In the genomic region with DNA sequence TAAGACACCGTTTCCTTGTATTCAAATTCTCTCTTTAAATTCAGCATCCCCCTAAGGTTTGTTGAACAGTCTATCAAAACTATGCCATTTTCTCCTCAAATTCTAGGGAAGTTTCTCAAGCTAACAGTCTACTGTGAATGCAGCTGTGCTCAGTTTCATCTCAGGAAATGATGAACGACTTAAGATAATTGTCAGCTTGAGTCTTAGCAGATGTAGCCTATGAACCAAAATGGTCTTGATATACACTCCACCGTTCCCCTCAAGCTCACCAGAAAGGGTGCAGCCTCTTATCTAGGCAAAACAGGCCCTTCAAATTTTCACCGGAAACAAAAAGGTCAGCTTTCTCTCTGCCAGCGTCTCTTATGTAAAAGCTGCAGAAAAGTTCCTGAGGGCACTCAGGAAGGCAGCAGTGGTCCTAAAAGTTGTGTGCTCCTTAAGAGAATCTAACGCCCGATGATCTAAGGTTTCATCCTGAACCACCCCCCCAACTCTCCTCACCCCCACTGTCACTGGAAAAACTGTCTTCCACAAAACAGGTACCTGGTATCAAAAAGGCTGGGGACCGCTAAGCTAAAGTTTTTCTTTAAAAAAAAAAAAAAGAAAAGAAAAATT, we compare ENCODE assay signal across 11 cellular contexts. TPM values are rescaled to one million over a fixed set of nuclear protein-coding genes. Genes with fewer than 3 reads are reported as not detected.
A peak's percentile ranks its signal among the peaks of the same experiment; 100 is the strongest.
DNase-seq lines count a peak whose midpoint lies in the region; ATAC-seq and TF ChIP-seq lines count a peak whose summit lies in the region.
"Had no signal": no experiment of that assay in that cellular context is flagged by ENCODE, and none has a peak within 500 bp of the region (broad histone marks: within the 10 kb centered on the region; RNA-seq: fewer than 3 reads in every experiment).

No MANE protein-coding gene starts in this region.

- intact Hi-C loops in PC-9 (cut with micrococcal nuclease; ENCODE audit: unreplicated experiment) = no loop called here

- no peaks in the 10 kb centered on the region for H3K9me3 ChIP-seq in PC-9 (ENCODE audit: insufficient read depth, low read depth)

- TF ChIP-seq CTCF in PC-9 (conservative IDR thresholded peaks at IDR 0.05) (no peak), choroid plexus epithelial cell (conservative IDR thresholded peaks at IDR 0.05; ENCODE audit: low read depth, low read length) (no peak), retinal pigment epithelial cell (conservative IDR thresholded peaks at IDR 0.05; ENCODE audit: low read depth, low read length) (no peak), RWPE1 (conservative IDR thresholded peaks at IDR 0.05; ENCODE audit: low read depth) (no peak)

- no TSS peak for BruUV-seq in PC-9 (replicated peaks; lab: Mats Ljungman, UMichigan)

- no peak for ATAC-seq in HG03045 (IDR thresholded peaks at IDR 0.05; ENCODE audit: unreplicated experiment)

- H3K27ac ChIP-seq in PC-9 = no peak overlapping the region
- no peak overlapping the region for H3K27ac ChIP-seq in RWPE1

- peaks cover 70% of the 10 kb centered on the region for H3K4me1 Mint-ChIP-seq in activated CD4-positive, alpha-beta T cell treated with anti-CD3 and anti-CD28 coated beads, Interleukin-2, amount 10 ng/mL, durations not matched to agents 7 days and 5 days

- H3K4me2 ChIP-seq in PC-9 = peak overlapping the region; percentile 91

- H3K27me3 ChIP-seq in PC-9 (ENCODE audit: insufficient read depth, low read depth) = no peaks in the 10 kb centered on the region

- no peaks in the 10 kb centered on the region for H3K9me2 ChIP-seq in PC-9 (ENCODE audit: insufficient read depth)

- H3K27me3 Mint-ChIP-seq in activated CD4-positive, alpha-beta T cell treated with anti-CD3 and anti-CD28 coated beads, Interleukin-2, amount 10 ng/mL, durations not matched to agents 7 days and 5 days = no peaks in the 10 kb centered on the region

- no peaks in the 10 kb centered on the region for H3K9me3 Mint-ChIP-seq in activated CD4-positive, alpha-beta T cell treated with anti-CD3 and anti-CD28 coated beads, Interleukin-2, amount 10 ng/mL, durations not matched to agents 7 days and 5 days

- peak overlapping the region; percentile 100 for H3K4me3 Mint-ChIP-seq in activated CD4-positive, alpha-beta T cell treated with anti-CD3 and anti-CD28 coated beads, Interleukin-2, amount 10 ng/mL, durations not matched to agents 7 days and 5 days

- CTCF ChIA-PET in activated CD4-positive, alpha-beta T cell treated with anti-CD3 and anti-CD28 coated beads, Interleukin-2, amount 10 ng/mL, durations not matched to agents 7 days and 5 days (lab: Charles Lee) = no interaction called here
- CTCF ChIA-PET in PC-9 (lab: Charles Lee) (interaction anchor here (0.5 to 0.7 kb wide), 3 partner anchors 8 to 139 kb away, joined by 3 to 15 read pairs (median 6); no protein-coding TSS in a partner anchor), RWPE1 (lab: Yijun Ruan, JAX) (interaction anchor here (0.6 kb wide), 1 partner anchor 40 kb away, joined by 3 read pairs; no protein-coding TSS in a partner anchor)

- no peak for DNase-seq in activated CD4-positive, alpha-beta T cell treated with anti-CD3 and anti-CD28 coated beads, Interleukin-2, amount 10 ng/mL, durations not matched to agents 7 days and 5 days
- no peak for DNase-seq in activated CD4-positive, alpha-beta T cell treated with anti-CD3 and anti-CD28 coated beads for 4 hours
- DNase-seq in PC-9 (no peak), choroid plexus epithelial cell (ENCODE audit: low read depth) (peak; percentile 10), retinal pigment epithelial cell (ENCODE audit: low read depth) (no peak), putamen (ENCODE audit: low spot score) (no peak), RWPE1 (ENCODE audit: low spot score) (no peak)
- DNase-seq: AML-193; amygdala; stimulated activated CD4-positive, alpha-beta T cell treated with anti-CD3 and anti-CD28 coated beads, Interleukin-1b, Interleukin-23, amount 100 ng/mL, for 48 hours had no signal

- POLR2A ChIA-PET in activated CD4-positive, alpha-beta T cell treated with anti-CD3 and anti-CD28 coated beads, Interleukin-2, amount 10 ng/mL, durations not matched to agents 7 days and 5 days (lab: Charles Lee) = interaction anchor here (0.6 kb wide), 1 partner anchor 149 kb away, joined by 4 read pairs; no protein-coding TSS in a partner anchor
- POLR2A ChIA-PET in PC-9 (lab: Charles Lee; ENCODE audit: unreplicated experiment) = no interaction called here
- POLR2A ChIA-PET in RWPE1 (lab: Yijun Ruan, JAX; ENCODE audit: low non-redundant PET) = no interaction called here

- H3K4me1 ChIP-seq in PC-9 (replicated peaks; ENCODE audit: insufficient read depth) = peaks cover 39% of the 10 kb centered on the region

- H3K36me3 ChIP-seq in PC-9 (ENCODE audit: low read depth) = peaks cover 52% of the 10 kb centered on the region

- peaks cover 49% of the 10 kb centered on the region for H3F3A ChIP-seq in PC-9 (ENCODE audit: insufficient read depth, low read depth)

- H3K79me2 ChIP-seq in PC-9 (ENCODE audit: low read depth) = peaks cover 54% of the 10 kb centered on the region

- H3K4me3 ChIP-seq in PC-9 (peak overlapping the region; percentile 95; the same call in 1 of the 2 replicates), choroid plexus epithelial cell (ENCODE audit: low read depth, low read length) (peak overlapping the region; percentile 15), retinal pigment epithelial cell (ENCODE audit: low read length) (peak overlapping the region; percentile 78)

- H2AFZ ChIP-seq in PC-9 = no peak overlapping the region

- no peaks in the 10 kb centered on the region for H4K20me1 ChIP-seq in PC-9 (ENCODE audit: insufficient read depth)

- peaks cover 71% of the 10 kb centered on the region for H3K36me3 Mint-ChIP-seq in activated CD4-positive, alpha-beta T cell treated with anti-CD3 and anti-CD28 coated beads, Interleukin-2, amount 10 ng/mL, durations not matched to agents 7 days and 5 days (ENCODE audit: low read depth)

- peak overlapping the region; percentile 71 for H3K27ac Mint-ChIP-seq in activated CD4-positive, alpha-beta T cell treated with anti-CD3 and anti-CD28 coated beads, Interleukin-2, amount 10 ng/mL, durations not matched to agents 7 days and 5 days

RNA-seq across cellular contexts. Expression of gene DNAJC9, which starts 2.1 kb away (rescaled TPM):
- total RNA-seq in activated CD4-positive, alpha-beta T cell treated with anti-CD3 and anti-CD28 coated beads, Interleukin-2, amount 10 ng/mL, durations not matched to agents 7 days and 5 days = 10 to 100 TPM; 54.8 to 63.6 TPM
- 44.8 and 45.6 TPM in 2 replicates for total RNA-seq in PC-9 (2021)

RNA-seq across cellular contexts. Expression of gene MRPS16, which starts 7.5 kb away (rescaled TPM):
- 10 to 100 TPM; 91.3 to 95.4 TPM for total RNA-seq in activated CD4-positive, alpha-beta T cell treated with anti-CD3 and anti-CD28 coated beads, Interleukin-2, amount 10 ng/mL, durations not matched to agents 7 days and 5 days
- total RNA-seq in PC-9 (2021) = 148 and 175 TPM in 2 replicates

Comparison
In these comparisons a context has a peak if more than half of its experiments do, and no peak if none do; other contexts are left out.
1. H3K4me3 ChIP-seq: peak in every context shown above with its lines; median percentile 95 in PC-9; 78 in retinal pigment epithelial cell; 15 in choroid plexus epithelial cell.